ENCODE assay signal across 8 cellular contexts in genomic region chr1:150186789-150187559, GRCh38. TPM values are rescaled to one million over a fixed set of nuclear protein-coding genes. Genes with fewer than 3 reads are reported as not detected.
DNase-seq lines count a peak whose midpoint lies in the region; ATAC-seq and TF ChIP-seq lines count a peak whose summit lies in the region.

No MANE protein-coding gene starts in this region.

- H2AFZ ChIP-seq in KMS-11 (ENCODE audit: low read depth) = peak overlapping the region; percentile 29

- H3K9me3 ChIP-seq in subcutaneous abdominal adipose tissue (ENCODE audit: control insufficient read depth in 5 of 5, low read length in 5 of 5) = peaks cover 0 to 4% (median 0%) of the 10 kb centered on the region in 5 donors

- TF ChIP-seq CTCF in KMS-11 (conservative IDR thresholded peaks at IDR 0.05; ENCODE audit: low read depth, low read length) (peak; percentile 99), brain (conservative IDR thresholded peaks at IDR 0.05) (peak; percentile 72 to 78)

- DNase-seq in DMS53 treated with DMSO at 0.1 percent for 48 hours (lab: John Stamatoyannopoulos, UW; ENCODE audit: unreplicated experiment) (peak; percentile 53), RKO (ENCODE audit: low spot score) (peak; percentile 72), kidney glomerular epithelial cell (lab: John Stamatoyannopoulos, UW) (peak; percentile 37), activated gamma-delta T cell (lab: John Stamatoyannopoulos, UW) (no peak)

- H3K4me2 ChIP-seq in KMS-11 = peak overlapping the region; percentile 5; the same call in 1 of the 2 replicates

- peaks cover 5% of the 10 kb centered on the region for H3K27me3 Mint-ChIP-seq in brain

- H3K9ac ChIP-seq in KMS-11 (no peak overlapping the region), subcutaneous abdominal adipose tissue (ENCODE audit: low read length in 5 of 5) (peak overlapping the region in 1 of 5 donors; percentile 45)

- H3K79me2 ChIP-seq in KMS-11 (ENCODE audit: insufficient read depth, low read depth) = no peaks in the 10 kb centered on the region

- H3K36me3 Mint-ChIP-seq in brain = no peaks in the 10 kb centered on the region

- H3K4me3 Mint-ChIP-seq in brain = no peak overlapping the region

- H3K27ac Mint-ChIP-seq in brain = peak overlapping the region in 3 of 5 experiments; percentile 27 to 81 (median 56)

- ATAC-seq in GM21447 (IDR thresholded peaks at IDR 0.05; ENCODE audit: unreplicated experiment) = no peak

- H3K27ac ChIP-seq in KMS-11 (no peak overlapping the region), subcutaneous abdominal adipose tissue (ENCODE audit: low read depth, low read length) (peak overlapping the region; percentile 50)

- peaks cover 0 to 4% (median 0%) of the 10 kb centered on the region in 5 experiments for H3K9me3 Mint-ChIP-seq in brain

- no peak overlapping the region for H3K4me3 ChIP-seq in KMS-11 (IDR thresholded peaks at IDR 0.05; ENCODE audit: insufficient read depth, low read depth, low read length)
- H3K4me3 ChIP-seq in subcutaneous abdominal adipose tissue (ENCODE audit: low read depth in 1 of 5, low read length in 5 of 5) = peak overlapping the region in 4 of 5 donors; percentile 34 to 49 (median 42)

- no peaks in the 10 kb centered on the region for H3K36me3 ChIP-seq in KMS-11 (ENCODE audit: insufficient read depth)
- no peaks in the 10 kb centered on the region for H3K36me3 ChIP-seq in subcutaneous abdominal adipose tissue (ENCODE audit: control insufficient read depth in 5 of 5, insufficient read depth in 5 of 5, low read length in 5 of 5)

- peaks cover 30% of the 10 kb centered on the region for H3K4me1 Mint-ChIP-seq in brain

- 0 out of 2 replicates have a peak, but pooled peaks cover 2% of the 10 kb centered on the region for H3K27me3 ChIP-seq in KMS-11 (ENCODE audit: insufficient read depth, low read depth)
- no peaks in the 10 kb centered on the region for H3K27me3 ChIP-seq in subcutaneous abdominal adipose tissue (ENCODE audit: control insufficient read depth in 5 of 5, insufficient read depth in 4 of 5, low read length in 5 of 5)

- H3K4me1 ChIP-seq in KMS-11 (ENCODE audit: low read depth, poor library complexity, severe bottlenecking) (peaks cover 10% of the 10 kb centered on the region), subcutaneous abdominal adipose tissue (ENCODE audit: control insufficient read depth in 5 of 5, insufficient read depth in 5 of 5, low read length in 5 of 5) (peaks cover 4 to 27% (median 16%) of the 10 kb centered on the region in 5 donors)

- no peaks in the 10 kb centered on the region for H4K20me1 ChIP-seq in KMS-11 (ENCODE audit: insufficient read depth)

RNA-seq across cellular contexts. Expression of gene PLEKHO1, which starts 37.3 kb away (rescaled TPM):
- polyA plus RNA-seq in brain (ENCODE audit: insufficient read depth, low read depth, low replicate concordance) = 84.5 TPM

RNA-seq across cellular contexts. Expression of gene ANP32E, which starts 48.9 kb away (rescaled TPM):
- polyA plus RNA-seq in brain (ENCODE audit: insufficient read depth, low read depth, low replicate concordance) = 22.5 TPM
